In the genomic region with DNA sequence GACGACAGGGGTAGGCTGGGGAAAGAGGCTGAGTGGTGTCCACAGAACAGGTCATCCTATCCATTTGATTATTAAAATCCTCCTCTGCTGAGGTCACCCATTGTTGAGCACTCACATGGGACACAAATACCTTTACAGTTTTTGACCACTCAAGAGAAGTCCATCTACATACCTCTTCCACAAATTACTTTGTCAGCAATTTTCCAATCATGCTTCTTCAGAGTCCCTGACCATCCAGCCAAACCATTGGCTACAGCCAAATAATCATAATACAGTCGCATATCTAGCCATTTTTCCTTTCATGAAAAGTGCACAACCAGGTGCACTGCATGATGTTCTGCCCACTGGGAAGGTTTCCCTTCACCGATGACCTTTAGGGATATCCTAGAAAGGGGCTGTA, we compare ENCODE assay signal across 11 cellular contexts.
"Had no signal": no experiment of that assay in that cellular context is flagged by ENCODE, and none has a peak within 500 bp of the region (broad histone marks: within the 10 kb centered on the region; RNA-seq: fewer than 3 reads in every experiment).

No MANE protein-coding gene starts in this region.

- FAIRE-seq: H1, H54 had no signal

- H3K4me3 ChIP-seq: GM23248, GM23338, HAP-1 had no signal

- H3K36me3 ChIP-seq: HAP-1 had no signal

- DNase-seq: GM23248, GOT3, H7, H9, HCEC 1CT, HFFc6 had no signal

- ATAC-seq: GM23338, HCT116 had no signal

- H3K4me2 ChIP-seq: GM23338 had no signal

- H2AFZ ChIP-seq: GM23248, GM23338 had no signal

- H3K9ac ChIP-seq: GM23248 had no signal

- H3K27ac ChIP-seq: GM23248 had no signal
